Comparison of ENCODE assay signal across 1 cellular context in genomic region chr4:993111-994029, GRCh38.
TF ChIP-seq lines count a peak whose summit lies in the region.

Gene SLC26A1 (minus strand): TSS chr4:993404. CDS start chr4:991703, 1,701 bp downstream.

TF ChIP-seq in HepG2, 621 proteins besides CTCF, POLR2A, EP300 and RAD21 (continued from another document and continues in another):
- TF ChIP-seq, protein P1, sequence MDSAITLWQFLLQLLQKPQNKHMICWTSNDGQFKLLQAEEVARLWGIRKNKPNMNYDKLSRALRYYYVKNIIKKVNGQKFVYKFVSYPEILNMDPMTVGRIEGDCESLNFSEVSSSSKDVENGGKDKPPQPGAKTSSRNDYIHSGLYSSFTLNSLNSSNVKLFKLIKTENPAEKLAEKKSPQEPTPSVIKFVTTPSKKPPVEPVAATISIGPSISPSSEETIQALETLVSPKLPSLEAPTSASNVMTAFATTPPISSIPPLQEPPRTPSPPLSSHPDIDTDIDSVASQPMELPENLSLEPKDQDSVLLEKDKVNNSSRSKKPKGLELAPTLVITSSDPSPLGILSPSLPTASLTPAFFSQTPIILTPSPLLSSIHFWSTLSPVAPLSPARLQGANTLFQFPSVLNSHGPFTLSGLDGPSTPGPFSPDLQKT (CRISPR knock-in tag; IDR thresholded peaks at IDR 0.05; ENCODE audit: borderline replicate concordance) = no peak
- peak; percentile 3; the same call in 1 of the 2 replicates for TF ChIP-seq ZNF264 (CRISPR knock-in tag; IDR thresholded peaks at IDR 0.05)
- TF ChIP-seq FOXP1 (IDR thresholded peaks at IDR 0.05) = no peak
- 0 out of 2 replicates have a peak, but pooled peaks have one; percentile 23 for TF ChIP-seq FOXP1 (CRISPR knock-in tag; IDR thresholded peaks at IDR 0.05)
- TF ChIP-seq ZNF296 (CRISPR knock-in tag; conservative IDR thresholded peaks at IDR 0.05) = peak; percentile 66
- TF ChIP-seq SIN3A (IDR thresholded peaks at IDR 0.05; ENCODE audit: borderline replicate concordance, low read depth, low read length) = peak; percentile 87; the same call in 1 of the 2 replicates
- TF ChIP-seq GATAD1 (CRISPR knock-in tag; IDR thresholded peaks at IDR 0.05) = peak; percentile 15; the same call in 1 of the 2 replicates
- TF ChIP-seq, protein P2, sequence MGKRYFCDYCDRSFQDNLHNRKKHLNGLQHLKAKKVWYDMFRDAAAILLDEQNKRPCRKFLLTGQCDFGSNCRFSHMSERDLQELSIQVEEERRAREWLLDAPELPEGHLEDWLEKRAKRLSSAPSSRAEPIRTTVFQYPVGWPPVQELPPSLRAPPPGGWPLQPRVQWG (CRISPR knock-in tag; IDR thresholded peaks at IDR 0.05; ENCODE audit: borderline replicate concordance, low read depth) = 0 out of 2 replicates have a peak, but pooled peaks have one; percentile 45
- no peak for TF ChIP-seq RBM22 (optimal IDR thresholded peaks at IDR 0.05; ENCODE audit: low read length)
- TF ChIP-seq, protein P3, sequence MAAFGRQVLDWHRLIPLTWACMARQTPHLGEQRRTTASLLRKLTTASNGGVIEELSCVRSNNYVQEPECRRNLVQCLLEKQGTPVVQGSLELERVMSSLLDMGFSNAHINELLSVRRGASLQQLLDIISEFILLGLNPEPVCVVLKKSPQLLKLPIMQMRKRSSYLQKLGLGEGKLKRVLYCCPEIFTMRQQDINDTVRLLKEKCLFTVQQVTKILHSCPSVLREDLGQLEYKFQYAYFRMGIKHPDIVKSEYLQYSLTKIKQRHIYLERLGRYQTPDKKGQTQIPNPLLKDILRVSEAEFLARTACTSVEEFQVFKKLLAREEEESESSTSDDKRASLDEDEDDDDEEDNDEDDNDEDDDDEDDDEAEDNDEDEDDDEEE (CRISPR knock-in tag; IDR thresholded peaks at IDR 0.05) = no peak
- TF ChIP-seq KLF12 (CRISPR knock-in tag; IDR thresholded peaks at IDR 0.05; ENCODE audit: borderline replicate concordance) = no peak
- no peak for TF ChIP-seq E2F2 (CRISPR knock-in tag; IDR thresholded peaks at IDR 0.05; ENCODE audit: borderline replicate concordance)
- TF ChIP-seq, protein P4, sequence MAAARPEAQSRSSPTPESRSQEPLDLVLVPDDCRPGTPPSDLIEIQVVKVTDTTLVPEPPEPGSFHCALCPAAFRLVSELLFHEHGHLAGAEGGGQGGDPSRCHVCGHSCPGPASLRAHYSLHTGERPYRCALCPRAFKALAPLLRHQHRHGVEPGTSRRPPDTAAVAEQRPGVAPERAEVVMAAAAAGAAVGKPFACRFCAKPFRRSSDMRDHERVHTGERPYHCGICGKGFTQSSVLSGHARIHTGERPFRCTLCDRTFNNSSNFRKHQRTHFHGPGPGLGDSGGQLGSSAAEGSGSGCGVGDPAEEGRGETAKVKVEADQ (CRISPR knock-in tag; IDR thresholded peaks at IDR 0.05; ENCODE audit: borderline replicate concordance) = peak; percentile 77; the same call in 1 of the 2 replicates
- TF ChIP-seq MXD4 (CRISPR knock-in tag; IDR thresholded peaks at IDR 0.05) = peak; percentile 74; the same call in 1 of the 2 replicates
- TF ChIP-seq NFYB (CRISPR knock-in tag; IDR thresholded peaks at IDR 0.05) = 0 out of 2 replicates have a peak, but pooled peaks have one; percentile 8
- TF ChIP-seq, protein P5, sequence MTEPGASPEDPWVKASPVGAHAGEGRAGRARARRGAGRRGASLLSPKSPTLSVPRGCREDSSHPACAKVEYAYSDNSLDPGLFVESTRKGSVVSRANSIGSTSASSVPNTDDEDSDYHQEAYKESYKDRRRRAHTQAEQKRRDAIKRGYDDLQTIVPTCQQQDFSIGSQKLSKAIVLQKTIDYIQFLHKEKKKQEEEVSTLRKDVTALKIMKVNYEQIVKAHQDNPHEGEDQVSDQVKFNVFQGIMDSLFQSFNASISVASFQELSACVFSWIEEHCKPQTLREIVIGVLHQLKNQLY (CRISPR knock-in tag; IDR thresholded peaks at IDR 0.05) = no peak
- TF ChIP-seq CENPT (CRISPR knock-in tag; IDR thresholded peaks at IDR 0.05; ENCODE audit: low read depth) = no peak
- no peak for TF ChIP-seq ZBTB21 (CRISPR knock-in tag; IDR thresholded peaks at IDR 0.05)
- TF ChIP-seq GATAD2A (CRISPR knock-in tag; IDR thresholded peaks at IDR 0.05) = peak; percentile 32
- no peak for TF ChIP-seq SPEN (CRISPR knock-in tag; IDR thresholded peaks at IDR 0.05; ENCODE audit: low read depth)
- TF ChIP-seq ZFP41 (CRISPR knock-in tag; IDR thresholded peaks at IDR 0.05; ENCODE audit: borderline replicate concordance) = 0 out of 2 replicates have a peak, but pooled peaks have one; percentile 42
- no peak for TF ChIP-seq CC2D1A (CRISPR knock-in tag; IDR thresholded peaks at IDR 0.05)
- TF ChIP-seq RXRB (CRISPR knock-in tag; IDR thresholded peaks at IDR 0.05; ENCODE audit: borderline replicate concordance) = peak; percentile 7; the same call in 1 of the 2 replicates
- TF ChIP-seq, protein P6, sequence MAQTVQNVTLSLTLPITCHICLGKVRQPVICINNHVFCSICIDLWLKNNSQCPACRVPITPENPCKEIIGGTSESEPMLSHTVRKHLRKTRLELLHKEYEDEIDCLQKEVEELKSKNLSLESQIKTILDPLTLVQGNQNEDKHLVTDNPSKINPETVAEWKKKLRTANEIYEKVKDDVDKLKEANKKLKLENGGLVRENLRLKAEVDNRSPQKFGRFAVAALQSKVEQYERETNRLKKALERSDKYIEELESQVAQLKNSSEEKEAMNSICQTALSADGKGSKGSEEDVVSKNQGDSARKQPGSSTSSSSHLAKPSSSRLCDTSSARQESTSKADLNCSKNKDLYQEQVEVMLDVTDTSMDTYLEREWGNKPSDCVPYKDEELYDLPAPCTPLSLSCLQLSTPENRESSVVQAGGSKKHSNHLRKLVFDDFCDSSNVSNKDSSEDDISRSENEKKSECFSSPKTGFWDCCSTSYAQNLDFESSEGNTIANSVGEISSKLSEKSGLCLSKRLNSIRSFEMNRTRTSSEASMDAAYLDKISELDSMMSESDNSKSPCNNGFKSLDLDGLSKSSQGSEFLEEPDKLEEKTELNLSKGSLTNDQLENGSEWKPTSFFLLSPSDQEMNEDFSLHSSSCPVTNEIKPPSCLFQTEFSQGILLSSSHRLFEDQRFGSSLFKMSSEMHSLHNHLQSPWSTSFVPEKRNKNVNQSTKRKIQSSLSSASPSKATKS (CRISPR knock-in tag; IDR thresholded peaks at IDR 0.05) = no peak
- TF ChIP-seq NCOA2 (CRISPR knock-in tag; IDR thresholded peaks at IDR 0.05) = peak; percentile 14; the same call in 1 of the 2 replicates
- peak; percentile 49; the same call in 1 of the 2 replicates for TF ChIP-seq TARDBP (CRISPR knock-in tag; IDR thresholded peaks at IDR 0.05)
- 0 out of 2 replicates have a peak, but pooled peaks have one; percentile 21 for TF ChIP-seq CREB3 (CRISPR knock-in tag; IDR thresholded peaks at IDR 0.05)
- TF ChIP-seq ZNF616 (CRISPR knock-in tag; IDR thresholded peaks at IDR 0.05; ENCODE audit: low read depth) = peak; percentile 39; the same call in 1 of the 2 replicates
- TF ChIP-seq RFX5 (IDR thresholded peaks at IDR 0.05; ENCODE audit: low read depth, low read length) = peak; percentile 39; the same call in 1 of the 2 replicates
- TF ChIP-seq ZNF567 (CRISPR knock-in tag; IDR thresholded peaks at IDR 0.05; ENCODE audit: borderline replicate concordance) = no peak
- TF ChIP-seq HNF1A (IDR thresholded peaks at IDR 0.05; ENCODE audit: low read depth) = no peak
- no peak; the same call in 1 of the 2 replicates for TF ChIP-seq HNF1A (CRISPR knock-in tag; IDR thresholded peaks at IDR 0.05; ENCODE audit: borderline replicate concordance)
- no peak for TF ChIP-seq BCL6 (CRISPR knock-in tag; IDR thresholded peaks at IDR 0.05)
- TF ChIP-seq ZBTB7A (CRISPR knock-in tag; IDR thresholded peaks at IDR 0.05) = peak; percentile 48; the same call in 1 of the 2 replicates
- TF ChIP-seq GLI4 (CRISPR knock-in tag; IDR thresholded peaks at IDR 0.05; ENCODE audit: borderline replicate concordance) = peak; percentile 81; the same call in 1 of the 2 replicates
- peak; percentile 68 for TF ChIP-seq MED1 (CRISPR knock-in tag; IDR thresholded peaks at IDR 0.05)
- no peak; the same call in 1 of the 2 replicates for TF ChIP-seq WIZ (CRISPR knock-in tag; IDR thresholded peaks at IDR 0.05)
- no peak for TF ChIP-seq MXD3 (CRISPR knock-in tag; IDR thresholded peaks at IDR 0.05)
- TF ChIP-seq ISL2 (CRISPR knock-in tag; IDR thresholded peaks at IDR 0.05) = 0 out of 2 replicates have a peak, but pooled peaks have one; percentile 56
- TF ChIP-seq ZNF143 (CRISPR knock-in tag; IDR thresholded peaks at IDR 0.05) = no peak
- TF ChIP-seq GABPA (IDR thresholded peaks at IDR 0.05; ENCODE audit: low read depth, low read length) = no peak
- no peak for TF ChIP-seq GABPA (CRISPR knock-in tag; IDR thresholded peaks at IDR 0.05; ENCODE audit: low read depth)
- peak; percentile 50 for TF ChIP-seq FOXP4 (CRISPR knock-in tag; IDR thresholded peaks at IDR 0.05)
- TF ChIP-seq ZNF772 (CRISPR knock-in tag; IDR thresholded peaks at IDR 0.05) = 0 out of 2 replicates have a peak, but pooled peaks have one; percentile 31
- TF ChIP-seq MED13 (CRISPR knock-in tag; IDR thresholded peaks at IDR 0.05) = no peak; the same call in none of the 2 replicates
- no peak for TF ChIP-seq ZNF33A (CRISPR knock-in tag; IDR thresholded peaks at IDR 0.05; ENCODE audit: borderline replicate concordance)
- TF ChIP-seq RBFOX2 (IDR thresholded peaks at IDR 0.05; ENCODE audit: low read depth, low read length) = peak; percentile 78
- TF ChIP-seq ZNF235 (CRISPR knock-in tag; IDR thresholded peaks at IDR 0.05; ENCODE audit: borderline replicate concordance) = no peak; the same call in 1 of the 2 replicates
- TF ChIP-seq ZFYVE20 (CRISPR knock-in tag; IDR thresholded peaks at IDR 0.05; ENCODE audit: borderline replicate concordance, low read depth) = no peak; the same call in 1 of the 2 replicates
- no peak for TF ChIP-seq HHEX (CRISPR knock-in tag; IDR thresholded peaks at IDR 0.05)
- peak; percentile 80; the same call in 1 of the 2 replicates for TF ChIP-seq SIX1 (CRISPR knock-in tag; IDR thresholded peaks at IDR 0.05; ENCODE audit: borderline replicate concordance)
- no peak; the same call in 1 of the 2 replicates for TF ChIP-seq HMG20A (CRISPR knock-in tag; IDR thresholded peaks at IDR 0.05; ENCODE audit: borderline replicate concordance)
- peak; percentile 6; the same call in 1 of the 2 replicates for TF ChIP-seq HCFC1 (IDR thresholded peaks at IDR 0.05; ENCODE audit: low read depth, low read length)
